25 cellular contexts compared by ENCODE assay signal in genomic region chr3:159114582-159114981, GRCh38. TPM values are rescaled to one million over a fixed set of nuclear protein-coding genes. Genes with fewer than 3 reads are reported as not detected.
"Had no signal": no experiment of that assay in that cellular context is flagged by ENCODE, and none has a peak within 500 bp of the region (broad histone marks: within the 10 kb centered on the region; RNA-seq: fewer than 3 reads in every experiment).

No MANE protein-coding gene starts in this region.

- H2AFZ ChIP-seq: hepatocyte had no signal

- H3K36me3 ChIP-seq: neutrophil, right lobe of liver, suprapubic skin, thyroid gland, upper lobe of left lung, vagina had no signal

- H3K4me1 Mint-ChIP-seq: stimulated activated effector memory CD8-positive, alpha-beta T cell treated with anti-CD3 and anti-CD28 coated beads, Interleukin-12 subunit alpha, Interleukin-12 subunit beta, amount 100 ng/mL, for 72 hours had no signal

- DNase-seq: cortex of kidney; effector memory CD4-positive, alpha-beta T cell; foreskin melanocyte; head of caudate nucleus; naive thymus-derived CD8-positive, alpha-beta T cell; psoas muscle; retina; right lobe of liver; stimulated activated CD4-positive, alpha-beta T cell treated with anti-CD3 and anti-CD28 coated beads, Interleukin-4, amount 100 ng/mL, for 1 hour; stimulated activated CD8-positive, alpha-beta memory T cell treated with anti-CD3 and anti-CD28 coated beads, Interleukin-4, amount 100 ng/mL, for 48 hours; stimulated activated naive CD8-positive, alpha-beta T cell treated with anti-CD3 and anti-CD28 coated beads, Interleukin-15, Interleukin-2, amounts not matched to agents 100 U/mL and 50 U/mL, for 24 hours; thyroid gland; upper lobe of left lung had no signal

- H3K4me3 Mint-ChIP-seq: naive thymus-derived CD8-positive, alpha-beta T cell; stimulated activated effector memory CD8-positive, alpha-beta T cell treated with anti-CD3 and anti-CD28 coated beads, Interleukin-12 subunit alpha, Interleukin-12 subunit beta, amount 100 ng/mL, for 72 hours had no signal

- H3K27ac ChIP-seq: epithelial cell of prostate, hepatocyte, neutrophil, psoas muscle, right lobe of liver, suprapubic skin, thyroid gland, upper lobe of left lung, vagina had no signal

- H3K79me2 ChIP-seq: hepatocyte had no signal

- H3K27ac Mint-ChIP-seq: stimulated activated effector memory CD8-positive, alpha-beta T cell treated with anti-CD3 and anti-CD28 coated beads, Interleukin-12 subunit alpha, Interleukin-12 subunit beta, amount 100 ng/mL, for 72 hours had no signal

- H3K4me1 ChIP-seq: psoas muscle, right lobe of liver, suprapubic skin, thyroid gland, upper lobe of left lung, vagina had no signal

- ATAC-seq: naive thymus-derived CD8-positive, alpha-beta T cell; psoas muscle; right lobe of liver; stimulated activated effector memory CD8-positive, alpha-beta T cell treated with anti-CD3 and anti-CD28 coated beads, Interleukin-12 subunit alpha, Interleukin-12 subunit beta, amount 100 ng/mL, for 72 hours; stimulated activated naive CD8-positive, alpha-beta T cell treated with anti-CD3 and anti-CD28 coated beads, Interleukin-15, Interleukin-2, amounts not matched to agents 100 U/mL and 50 U/mL, for 24 hours had no signal

- H3K9me3 ChIP-seq: neutrophil, psoas muscle, right lobe of liver, suprapubic skin, thyroid gland, upper lobe of left lung, vagina had no signal

- H3K4me2 ChIP-seq: hepatocyte had no signal

- H3K4me3 ChIP-seq: hepatocyte, psoas muscle, right lobe of liver, suprapubic skin, thyroid gland, upper lobe of left lung, vagina had no signal

- H3K36me3 Mint-ChIP-seq: naive thymus-derived CD8-positive, alpha-beta T cell; stimulated activated effector memory CD8-positive, alpha-beta T cell treated with anti-CD3 and anti-CD28 coated beads, Interleukin-12 subunit alpha, Interleukin-12 subunit beta, amount 100 ng/mL, for 72 hours had no signal

- H3K27me3 ChIP-seq: hepatocyte, neutrophil, right lobe of liver, suprapubic skin, thyroid gland, upper lobe of left lung, vagina had no signal

RNA-seq across cellular contexts. Expression of gene IQCJ, which starts 45.5 kb away (rescaled TPM):
- total RNA-seq: hepatocyte; kidney epithelial cell; liver; lung microvascular endothelial cell; mesenteric fat pad; mononuclear cell; naive thymus-derived CD8-positive, alpha-beta T cell; osteoblast; right lobe of liver; suprapubic skin; thyroid gland; upper lobe of left lung; vagina had no signal
- polyA plus RNA-seq: hepatocyte; liver; naive thymus-derived CD8-positive, alpha-beta T cell had no signal
